Comparison of ENCODE assay signal across 1 cellular context in the genomic region with DNA sequence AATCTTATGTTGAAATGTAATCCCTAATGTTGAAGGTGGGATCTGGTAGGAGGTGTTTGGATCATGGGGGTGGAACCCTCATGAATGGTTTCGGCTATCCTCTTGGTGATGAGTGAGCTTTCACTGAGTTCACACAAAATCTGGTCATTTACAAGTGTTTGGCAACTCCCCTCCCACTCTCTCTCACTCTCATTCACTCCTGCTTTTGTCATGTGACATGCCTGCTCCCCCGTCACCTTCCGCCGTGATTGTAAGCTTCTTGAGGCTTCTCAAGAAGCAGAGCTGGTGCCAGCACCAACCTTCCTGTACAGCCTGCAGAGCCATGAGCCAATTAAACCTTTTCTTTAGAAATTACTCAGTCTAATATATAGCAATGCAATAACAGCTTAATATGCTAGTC.
TF ChIP-seq lines count a peak whose summit lies in the region.

No MANE protein-coding gene starts in this region.

TF ChIP-seq in H1, 55 proteins besides CTCF, POLR2A, EP300 and RAD21 (continued from another document):
- TF ChIP-seq RFX5 (IDR thresholded peaks at IDR 0.05; ENCODE audit: borderline replicate concordance, low read depth, low read length) (no peak), TCF12 (IDR thresholded peaks at IDR 0.05; ENCODE audit: low read depth, low read length) (no peak), RXRA (IDR thresholded peaks at IDR 0.05; ENCODE audit: insufficient read depth, low read depth, low read length) (no peak), SIX5 (IDR thresholded peaks at IDR 0.05; ENCODE audit: low read depth, low read length) (no peak), SRF (IDR thresholded peaks at IDR 0.05; ENCODE audit: low read depth, low read length) (no peak), ASH2L (IDR thresholded peaks at IDR 0.05; ENCODE audit: low read length) (no peak)
- TF ChIP-seq, protein P1, sequence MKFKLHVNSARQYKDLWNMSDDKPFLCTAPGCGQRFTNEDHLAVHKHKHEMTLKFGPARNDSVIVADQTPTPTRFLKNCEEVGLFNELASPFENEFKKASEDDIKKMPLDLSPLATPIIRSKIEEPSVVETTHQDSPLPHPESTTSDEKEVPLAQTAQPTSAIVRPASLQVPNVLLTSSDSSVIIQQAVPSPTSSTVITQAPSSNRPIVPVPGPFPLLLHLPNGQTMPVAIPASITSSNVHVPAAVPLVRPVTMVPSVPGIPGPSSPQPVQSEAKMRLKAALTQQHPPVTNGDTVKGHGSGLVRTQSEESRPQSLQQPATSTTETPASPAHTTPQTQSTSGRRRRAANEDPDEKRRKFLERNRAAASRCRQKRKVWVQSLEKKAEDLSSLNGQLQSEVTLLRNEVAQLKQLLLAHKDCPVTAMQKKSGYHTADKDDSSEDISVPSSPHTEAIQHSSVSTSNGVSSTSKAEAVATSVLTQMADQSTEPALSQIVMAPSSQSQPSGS (IDR thresholded peaks at IDR 0.05; ENCODE audit: low read length) = no peak
